In the genomic region with DNA sequence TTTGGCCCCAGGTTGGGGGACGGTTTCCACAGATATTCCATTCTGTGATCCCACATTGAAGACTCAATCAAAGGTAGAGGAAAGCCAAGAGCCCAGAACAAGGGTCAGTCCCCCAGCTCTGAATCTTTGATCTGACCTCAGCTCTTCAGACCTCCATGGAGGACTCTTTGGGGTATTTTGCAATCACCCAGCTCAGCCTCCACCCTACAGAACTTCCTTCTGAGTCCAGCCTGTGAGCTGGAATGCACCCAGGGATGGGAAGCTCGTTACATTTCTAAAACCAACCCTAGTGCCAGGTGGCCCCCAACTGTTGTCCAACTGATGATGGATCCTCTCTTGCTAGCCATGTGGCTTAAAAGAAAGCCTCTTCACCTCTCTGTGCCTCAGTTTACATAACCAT, we compare ENCODE assay signal across 25 cellular contexts.
"Had no signal": no experiment of that assay in that cellular context is flagged by ENCODE, and none has a peak within 500 bp of the region (broad histone marks: within the 10 kb centered on the region; RNA-seq: fewer than 3 reads in every experiment).

No MANE protein-coding gene starts in this region.

- H3K9me3 ChIP-seq: Peyer's patch, SJSA1 had no signal

- H3K4me1 ChIP-seq: Peyer's patch had no signal

- H3K27me3 ChIP-seq: Peyer's patch, SJSA1 had no signal

- H3K36me3 ChIP-seq: Peyer's patch, SJSA1 had no signal

- FAIRE-seq: astrocyte had no signal

- DNase-seq: activated CD4-positive, alpha-beta T cell treated with anti-CD3 and anti-CD28 coated beads for 48 hours; activated CD4-positive, alpha-beta T cell treated with anti-CD3 and anti-CD28 coated beads, Interleukin-2, amount 50 U/mL, for 4 hours; activated CD4-positive, CD25-positive, alpha-beta regulatory T cell treated with anti-CD3 and anti-CD28 coated beads, Interleukin-2, amount 50 U/mL, for 72 hours; activated CD8-positive, alpha-beta memory T cell treated with anti-CD3 and anti-CD28 coated beads, Interleukin-2, amount 50 U/mL, for 48 hours; activated CD8-positive, alpha-beta T cell treated with anti-CD3 and anti-CD28 coated beads, Interleukin-2, amount 10 ng/mL, durations not matched to agents 7 days and 5 days; activated T-cell treated with anti-CD3 and anti-CD28 coated beads, Interleukin-2, amount 50 U/mL, for 1 hour; amygdala; Karpas-422; MM.1S; NCI-H1105; NCI-H1436; NCI-H1694 treated with DMSO at 0.1 percent for 48 hours; NCI-H2029 treated with DMSO at 0.1 percent for 48 hours; NCI-H345; NCI-H510A; NK-92 treated with Interleukin-12 subunit alpha and Interleukin-12 subunit beta, amount 100 ng/mL, for 24 hours; OCI-M1; Peyer's patch; Right ventricle myocardium superior; T-helper 17 cell; T-helper 9 cell had no signal

- ATAC-seq: activated CD8-positive, alpha-beta T cell treated with anti-CD3 and anti-CD28 coated beads, Interleukin-2, amount 10 ng/mL, durations not matched to agents 7 days and 5 days; T-helper 17 cell; WTC11 had no signal

- H3K27ac ChIP-seq: RWPE1, SJSA1 had no signal

- H3K4me3 ChIP-seq: Peyer's patch, SJSA1 had no signal
